ENCODE assay signal across 14 cellular contexts in genomic region chr12:127773520-127773919, GRCh38.
DNase-seq lines count a peak whose midpoint lies in the region; ATAC-seq lines count a peak whose summit lies in the region.
"Had no signal": no experiment of that assay in that cellular context is flagged by ENCODE, and none has a peak within 500 bp of the region (broad histone marks: within the 10 kb centered on the region; RNA-seq: fewer than 3 reads in every experiment).

No MANE protein-coding gene starts in this region.

- DNase-seq in DMS 273 treated with DMSO at 0.1 percent for 48 hours (lab: John Stamatoyannopoulos, UW) (peak; percentile 13), NCI-H1092 (lab: John Stamatoyannopoulos, UW) (peak; percentile 37), SHP77 (lab: John Stamatoyannopoulos, UW) (peak; percentile 78 to 86), iPS DF 19.7 (ENCODE audit: low read depth, low spot score) (peak; percentile 42)
- no peak for DNase-seq in activated CD4-positive, alpha-beta memory T cell treated with anti-CD3 and anti-CD28 coated beads for 36 hours
- DNase-seq in activated CD4-positive, alpha-beta T cell treated with anti-CD3 and anti-CD28 coated beads for 1 hour = no peak
- DNase-seq in activated CD4-positive, CD25-positive, alpha-beta regulatory T cell (lab: John Stamatoyannopoulos, UW) = no peak
- DNase-seq: activated naive CD8-positive, alpha-beta T cell treated with anti-CD3 and anti-CD28 coated beads for 36 hours; AML-193; HCEC 1CT; midbrain; NCI-H187; stimulated activated naive CD8-positive, alpha-beta T cell treated with anti-CD3 and anti-CD28 coated beads, Interleukin-15, Interleukin-2, amounts not matched to agents 100 U/mL and 50 U/mL, for 24 hours had no signal

- POLR2A ChIA-PET in activated CD4-positive, alpha-beta memory T cell treated with anti-CD3 and anti-CD28 coated beads for 36 hours (lab: Charles Lee) = no interaction called here

- ATAC-seq in activated T-helper 17 cell treated with anti-CD3 and anti-CD28 coated beads, Interleukin-2, amount 50 U/mL, for 72 hours (replicated peaks) = no peak
- ATAC-seq: stimulated activated naive CD8-positive, alpha-beta T cell treated with anti-CD3 and anti-CD28 coated beads, Interleukin-15, Interleukin-2, amounts not matched to agents 100 U/mL and 50 U/mL, for 24 hours had no signal

- peaks cover 2% of the 10 kb centered on the region for H3K9me3 Mint-ChIP-seq in activated CD4-positive, alpha-beta memory T cell treated with anti-CD3 and anti-CD28 coated beads for 36 hours
- peaks cover 8% of the 10 kb centered on the region for H3K9me3 Mint-ChIP-seq in activated T-helper 17 cell treated with anti-CD3 and anti-CD28 coated beads, Interleukin-2, amount 50 U/mL, for 72 hours

- no peaks in the 10 kb centered on the region for H3K4me1 Mint-ChIP-seq in activated CD4-positive, alpha-beta memory T cell treated with anti-CD3 and anti-CD28 coated beads for 36 hours (ENCODE audit: low read depth)
- H3K4me1 Mint-ChIP-seq in activated T-helper 17 cell treated with anti-CD3 and anti-CD28 coated beads, Interleukin-2, amount 50 U/mL, for 72 hours = no peaks in the 10 kb centered on the region
- H3K4me1 Mint-ChIP-seq: activated naive CD8-positive, alpha-beta T cell treated with anti-CD3 and anti-CD28 coated beads for 36 hours had no signal

- H3K27me3 Mint-ChIP-seq in activated CD4-positive, alpha-beta memory T cell treated with anti-CD3 and anti-CD28 coated beads for 36 hours = no peaks in the 10 kb centered on the region
- H3K27me3 Mint-ChIP-seq in activated T-helper 17 cell treated with anti-CD3 and anti-CD28 coated beads, Interleukin-2, amount 50 U/mL, for 72 hours = no peaks in the 10 kb centered on the region
- H3K27me3 Mint-ChIP-seq: activated naive CD8-positive, alpha-beta T cell treated with anti-CD3 and anti-CD28 coated beads for 36 hours had no signal

- H3K4me3 Mint-ChIP-seq in activated CD4-positive, alpha-beta memory T cell treated with anti-CD3 and anti-CD28 coated beads for 36 hours = no peak overlapping the region
- H3K4me3 Mint-ChIP-seq in activated T-helper 17 cell treated with anti-CD3 and anti-CD28 coated beads, Interleukin-2, amount 50 U/mL, for 72 hours = no peak overlapping the region
- H3K4me3 Mint-ChIP-seq: activated naive CD8-positive, alpha-beta T cell treated with anti-CD3 and anti-CD28 coated beads for 36 hours had no signal

- H3K36me3 Mint-ChIP-seq in activated CD4-positive, alpha-beta memory T cell treated with anti-CD3 and anti-CD28 coated beads for 36 hours = no peaks in the 10 kb centered on the region
- no peaks in the 10 kb centered on the region for H3K36me3 Mint-ChIP-seq in activated T-helper 17 cell treated with anti-CD3 and anti-CD28 coated beads, Interleukin-2, amount 50 U/mL, for 72 hours (ENCODE audit: low read depth)
- H3K36me3 Mint-ChIP-seq: activated naive CD8-positive, alpha-beta T cell treated with anti-CD3 and anti-CD28 coated beads for 36 hours had no signal

- CTCF ChIA-PET in activated CD4-positive, alpha-beta memory T cell treated with anti-CD3 and anti-CD28 coated beads for 36 hours (lab: Charles Lee) = no interaction called here

- intact Hi-C loops in activated CD4-positive, alpha-beta memory T cell treated with anti-CD3 and anti-CD28 coated beads for 36 hours (cut with micrococcal nuclease) = no loop called here

- H3K27ac Mint-ChIP-seq in activated CD4-positive, alpha-beta memory T cell treated with anti-CD3 and anti-CD28 coated beads for 36 hours = no peak overlapping the region
- no peak overlapping the region for H3K27ac Mint-ChIP-seq in activated T-helper 17 cell treated with anti-CD3 and anti-CD28 coated beads, Interleukin-2, amount 50 U/mL, for 72 hours
- H3K27ac Mint-ChIP-seq: activated naive CD8-positive, alpha-beta T cell treated with anti-CD3 and anti-CD28 coated beads for 36 hours had no signal

Comparison
In these comparisons a context has a peak if more than half of its experiments do, and no peak if none do; other contexts are left out.
1. DNase-seq: peak in DMS 273 treated with DMSO at 0.1 percent for 48 hours (single experiment), NCI-H1092 (single experiment), SHP77 (2 of 2) and iPS DF 19.7 (single experiment); none in activated CD4-positive, alpha-beta memory T cell treated with anti-CD3 and anti-CD28 coated beads for 36 hours (single experiment), activated CD4-positive, alpha-beta T cell treated with anti-CD3 and anti-CD28 coated beads for 1 hour (single experiment) and activated CD4-positive, CD25-positive, alpha-beta regulatory T cell (0 of 4).